ENCODE assay signal across 17 cellular contexts in the genomic region with DNA sequence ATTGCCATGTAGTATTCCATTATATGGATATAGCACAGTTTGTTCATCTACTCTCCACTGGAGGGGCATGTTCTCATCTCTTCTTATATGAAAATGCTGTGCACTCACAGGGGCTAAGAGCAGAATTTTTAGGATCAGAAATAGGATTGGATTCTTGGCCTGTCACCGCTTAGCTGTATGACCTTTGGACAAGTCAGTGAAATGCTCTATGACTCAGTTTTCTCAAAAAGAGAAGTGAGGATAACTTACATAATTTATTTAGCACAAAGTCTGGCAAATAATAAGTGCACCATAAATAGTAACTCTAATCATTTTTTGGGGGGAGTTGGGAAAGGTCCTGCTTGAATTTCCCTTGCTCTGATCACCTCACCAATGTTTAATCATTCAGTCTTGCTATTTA.
"Had no signal": no experiment of that assay in that cellular context is flagged by ENCODE, and none has a peak within 500 bp of the region (broad histone marks: within the 10 kb centered on the region; RNA-seq: fewer than 3 reads in every experiment).

No MANE protein-coding gene starts in this region.

- DNase-seq: dorsolateral prefrontal cortex; effector CD8-positive, alpha-beta T cell; foreskin melanocyte; head of caudate nucleus; kidney; left cardiac atrium; left ventricle myocardium inferior; mesenchymal stem cell; midbrain; occipital lobe; pancreas; right cardiac atrium; small intestine; stimulated activated CD4-positive, alpha-beta T cell treated with anti-CD3 and anti-CD28 coated beads, Interleukin-12 subunit alpha, Interleukin-12 subunit beta, amount 100 ng/mL, for 4 hours; stimulated activated naive CD4-positive, alpha-beta T cell; thyroid gland; uterus had no signal
